8 cellular contexts compared by ENCODE assay signal in genomic region chr6:43173496-43174262, GRCh38. TPM values are rescaled to one million over a fixed set of nuclear protein-coding genes. Genes with fewer than 3 reads are reported as not detected.
DNase-seq lines count a peak whose midpoint lies in the region; ATAC-seq and TF ChIP-seq lines count a peak whose summit lies in the region.

No MANE protein-coding gene starts in this region.

- peak overlapping the region; percentile 99 to 100 for H3K27ac ChIP-seq in prostate gland

- DNase-seq in EL (peak; percentile 28), RKO (ENCODE audit: low spot score) (peak; percentile 40), epithelial cell of esophagus (ENCODE audit: low read depth) (peak; percentile 26), prostate gland (ENCODE audit: low spot score) (no peak), SKM-1 treated with dmso at 0.1 percent for 144 hours (lab: John Stamatoyannopoulos, UW; ENCODE audit: unreplicated experiment) (no peak)

- H3K4me1 ChIP-seq in prostate gland (replicated peaks) = peaks cover 11% of the 10 kb centered on the region

- ATAC-seq in GM19452 (IDR thresholded peaks at IDR 0.05; ENCODE audit: unreplicated experiment) = no peak
- no peak for ATAC-seq in GM18520 (IDR thresholded peaks at IDR 0.05; ENCODE audit: unreplicated experiment)
- no peak for ATAC-seq in GM21737 (IDR thresholded peaks at IDR 0.05; ENCODE audit: unreplicated experiment)

- no peak for TF ChIP-seq POLR2A in prostate gland (IDR thresholded peaks at IDR 0.05)

- WGBS in prostate gland = 30% methylated on average over 12 of the region's 12 CpGs

- no peaks in the 10 kb centered on the region for H3K9me3 ChIP-seq in prostate gland

- peaks cover 3 to 15% of the 10 kb centered on the region in 2 donors for H3K36me3 ChIP-seq in prostate gland

- H3K4me3 ChIP-seq in epithelial cell of esophagus (ENCODE audit: low read length) (peak overlapping the region; percentile 81), prostate gland (peak overlapping the region; percentile 36 to 98)

- no peaks in the 10 kb centered on the region for H3K27me3 ChIP-seq in prostate gland (replicated peaks; ENCODE audit: insufficient read depth)

- intact Hi-C loops in prostate gland (cut with DNase I) = loop anchor here (5.0 kb wide), 1 partner anchor 161 kb away; the partner anchor contains the start of genes KLHDC3 and MEA1

- no peak for TF ChIP-seq CTCF in epithelial cell of esophagus (IDR thresholded peaks at IDR 0.05; ENCODE audit: insufficient read depth, low read depth, low read length, missing control alignments)
- no peak for TF ChIP-seq CTCF in prostate gland (IDR thresholded peaks at IDR 0.05)

RNA-seq across cellular contexts. Expression of gene SRF, which starts 2.6 kb away (rescaled TPM):
- total RNA-seq in prostate gland = 10 to 100 TPM; 40.5 to 56.3 TPM

RNA-seq across cellular contexts. Expression of gene CUL9, which starts 8.3 kb away (rescaled TPM):
- total RNA-seq in prostate gland = 10 to 100 TPM; 22.9 to 87.0 TPM

RNA-seq across cellular contexts. Expression of gene DNPH1, which starts 55.6 kb away (rescaled TPM):
- 100 to 1,000 TPM in 1 of 2 donors, 10 to 100 TPM in 1; 40.3 to 138 TPM for total RNA-seq in prostate gland

Comparison
In these comparisons a context has a peak if more than half of its experiments do, and no peak if none do; other contexts are left out.
1. DNase-seq: peak in EL (single experiment), RKO (single experiment) and epithelial cell of esophagus (single experiment); none in prostate gland (single experiment) and SKM-1 treated with dmso at 0.1 percent for 144 hours (single experiment).